ENCODE assay signal across 10 cellular contexts in the genomic region with DNA sequence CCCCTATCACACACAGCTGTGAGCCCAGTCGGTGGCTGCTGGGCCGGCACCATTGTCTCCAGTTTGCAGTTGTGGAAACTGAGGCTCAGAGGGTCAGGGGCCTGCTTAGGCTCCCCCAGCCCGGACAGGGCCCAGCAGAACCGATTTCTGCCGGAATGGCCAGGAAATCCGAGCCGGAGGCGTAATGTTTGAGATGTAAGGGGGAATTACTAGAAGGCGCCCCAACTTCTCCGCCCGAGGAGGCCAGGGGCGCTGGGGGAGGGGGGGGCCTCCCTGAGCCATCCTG. TPM values are rescaled to one million over a fixed set of nuclear protein-coding genes. Genes with fewer than 3 reads are reported as not detected.
DNase-seq lines count a peak whose midpoint lies in the region; TF ChIP-seq lines count a peak whose summit lies in the region.
"Had no signal": no experiment of that assay in that cellular context is flagged by ENCODE, and none has a peak within 500 bp of the region (broad histone marks: within the 10 kb centered on the region; RNA-seq: fewer than 3 reads in every experiment).

No MANE protein-coding gene starts in this region.

- H3K9me3 Mint-ChIP-seq in CD8-positive, alpha-beta memory T cell: no peaks in the 10 kb centered on the region
- H3K9me3 Mint-ChIP-seq in brain: peaks cover 0 to 2% (median 0%) of the 10 kb centered on the region in 5 experiments

- H3K9me2 ChIP-seq in neural cell (ENCODE audit: insufficient read depth, low read length): no peaks in the 10 kb centered on the region

- H3K4me3 Mint-ChIP-seq in CD8-positive, alpha-beta memory T cell: peak overlapping the region; percentile 43 to 82 (median 68)
- H3K4me3 Mint-ChIP-seq in brain: peak overlapping the region; percentile 69 to 82 (median 77)

- no peaks in the 10 kb centered on the region for H3F3A ChIP-seq in neural cell (ENCODE audit: insufficient read depth, low read length, poor library complexity, severe bottlenecking)

- H3K4me1 ChIP-seq in CD8-positive, alpha-beta memory T cell (ENCODE audit: insufficient read depth, low read length): peaks cover 23% of the 10 kb centered on the region
- peaks cover 2% of the 10 kb centered on the region; the same call in 1 of the 2 replicates for H3K4me1 ChIP-seq in HUES64 (ENCODE audit: insufficient read depth, low read length)

- TF ChIP-seq RAD21 in neural cell (conservative IDR thresholded peaks at IDR 0.05): no peak

- no peaks in the 10 kb centered on the region for H4K20me1 ChIP-seq in neural cell (ENCODE audit: insufficient read depth)

- H3K4me3 ChIP-seq in CD8-positive, alpha-beta memory T cell (ENCODE audit: low read length): peak overlapping the region; percentile 34
- H3K4me3 ChIP-seq in HUES64 (ENCODE audit: low read length) (peak overlapping the region; percentile 67), neural cell (ENCODE audit: low read length) (peak overlapping the region; percentile 61)

- H3K27me3 ChIP-seq in CD8-positive, alpha-beta memory T cell (ENCODE audit: insufficient read depth, low read length, poor library complexity, severe bottlenecking): peaks cover 4% of the 10 kb centered on the region
- peaks cover 50% of the 10 kb centered on the region for H3K27me3 ChIP-seq in HUES64 (ENCODE audit: insufficient read depth, low read length)
- H3K27me3 ChIP-seq in neural cell (ENCODE audit: insufficient read depth, low read depth, low read length): peaks cover 49% of the 10 kb centered on the region

- no peak overlapping the region for H3K4me2 ChIP-seq in neural cell (ENCODE audit: low read length)

- TF ChIP-seq CTCF in brain (conservative IDR thresholded peaks at IDR 0.05) (no peak), neural cell (IDR thresholded peaks at IDR 0.05; ENCODE audit: poor library complexity, severe bottlenecking) (no peak)

- H3K27ac Mint-ChIP-seq in CD8-positive, alpha-beta memory T cell: peak overlapping the region in 1 of 8 donors; percentile 72
- no peak overlapping the region for H3K27ac Mint-ChIP-seq in brain

- peaks cover 4 to 36% (median 15%) of the 10 kb centered on the region in 3 donors for H3K4me1 Mint-ChIP-seq in CD8-positive, alpha-beta memory T cell
- peaks cover 18% of the 10 kb centered on the region for H3K4me1 Mint-ChIP-seq in brain

- CTCF ChIA-PET in CD8-positive, alpha-beta memory T cell (lab: Charles Lee): interaction anchor here (0.9 to 9.6 kb wide), 3 partner anchors 53 to 110 kb away, joined by 3 to 107 read pairs (median 3); no protein-coding TSS in a partner anchor

- no peak overlapping the region for H2AFZ ChIP-seq in neural cell (ENCODE audit: low read depth, low read length)

- no peaks in the 10 kb centered on the region for H3K36me3 ChIP-seq in CD8-positive, alpha-beta memory T cell (ENCODE audit: insufficient read depth, low read length)
- no peaks in the 10 kb centered on the region for H3K36me3 ChIP-seq in HUES64 (ENCODE audit: insufficient read depth, low read length)
- H3K36me3 ChIP-seq in neural cell (ENCODE audit: insufficient read depth, low read length): no peaks in the 10 kb centered on the region

- POLR2A ChIA-PET in CD8-positive, alpha-beta memory T cell (lab: Charles Lee): interaction anchor here (3.6 to 4.1 kb wide), 2 partner anchors 25 to 67 kb away, joined by 18 to 22 read pairs; partner anchors contain the start of genes MED16, RNU6-9 and WDR18

- no peak for TF ChIP-seq EP300 in neural cell (conservative IDR thresholded peaks at IDR 0.05; ENCODE audit: poor library complexity, severe bottlenecking)

- H3K27me3 Mint-ChIP-seq in CD8-positive, alpha-beta memory T cell: peaks cover 2 to 9% of the 10 kb centered on the region in 2 donors
- H3K27me3 Mint-ChIP-seq in brain: peaks cover 47% of the 10 kb centered on the region

- DNase-seq in CD8-positive, alpha-beta memory T cell: no peak
- DNase-seq in GDM1 (lab: John Stamatoyannopoulos, UW) (no peak), HPDE6-E6E7 (ENCODE audit: extremely low spot score) (no peak), AG08395 (ENCODE audit: low spot score) (no peak)

- peaks cover 0 to 1% (median 1%) of the 10 kb centered on the region in 3 donors for H3K36me3 Mint-ChIP-seq in CD8-positive, alpha-beta memory T cell
- H3K36me3 Mint-ChIP-seq in brain: no peaks in the 10 kb centered on the region

- 11% methylated on average over 12 of the region's 12 CpGs for WGBS in HUES64

- no peak overlapping the region for H3K27ac ChIP-seq in CD8-positive, alpha-beta memory T cell (ENCODE audit: low read depth, low read length)
- H3K27ac ChIP-seq in HUES64 (ENCODE audit: low read depth, low read length) (no peak overlapping the region), neural cell (ENCODE audit: low read length) (no peak overlapping the region)
- H3K27ac ChIP-seq: HL-60 had no signal

- no peak overlapping the region for H3K9ac ChIP-seq in HUES64 (ENCODE audit: low read depth, low read length)
- H3K9ac ChIP-seq in neural cell (ENCODE audit: low read length): peak overlapping the region; percentile 31

- peaks cover 7% of the 10 kb centered on the region for H3K79me2 ChIP-seq in neural cell (replicated peaks; ENCODE audit: insufficient read depth, low read length)

- H3K9me3 ChIP-seq in CD8-positive, alpha-beta memory T cell (ENCODE audit: low read length): no peaks in the 10 kb centered on the region
- H3K9me3 ChIP-seq in HUES64 (ENCODE audit: insufficient read depth, low read depth, low read length) (no peaks in the 10 kb centered on the region), neural cell (ENCODE audit: low read length) (no peaks in the 10 kb centered on the region)

TF ChIP-seq in neural cell, 6 proteins besides CTCF, POLR2A, EP300 and RAD21:
- TF ChIP-seq POLR2AphosphoS5 (IDR thresholded peaks at IDR 0.05) (no peak), SMC3 (conservative IDR thresholded peaks at IDR 0.05; ENCODE audit: poor library complexity) (no peak), TAF1 (IDR thresholded peaks at IDR 0.05; ENCODE audit: low read depth) (no peak), MXI1 (conservative IDR thresholded peaks at IDR 0.05; ENCODE audit: poor library complexity, severe bottlenecking) (no peak), EZH2 (IDR thresholded peaks at IDR 0.05; ENCODE audit: borderline replicate concordance, insufficient read depth, low read length, poor library complexity, severe bottlenecking) (no peak)
- TF ChIP-seq, protein P1, sequence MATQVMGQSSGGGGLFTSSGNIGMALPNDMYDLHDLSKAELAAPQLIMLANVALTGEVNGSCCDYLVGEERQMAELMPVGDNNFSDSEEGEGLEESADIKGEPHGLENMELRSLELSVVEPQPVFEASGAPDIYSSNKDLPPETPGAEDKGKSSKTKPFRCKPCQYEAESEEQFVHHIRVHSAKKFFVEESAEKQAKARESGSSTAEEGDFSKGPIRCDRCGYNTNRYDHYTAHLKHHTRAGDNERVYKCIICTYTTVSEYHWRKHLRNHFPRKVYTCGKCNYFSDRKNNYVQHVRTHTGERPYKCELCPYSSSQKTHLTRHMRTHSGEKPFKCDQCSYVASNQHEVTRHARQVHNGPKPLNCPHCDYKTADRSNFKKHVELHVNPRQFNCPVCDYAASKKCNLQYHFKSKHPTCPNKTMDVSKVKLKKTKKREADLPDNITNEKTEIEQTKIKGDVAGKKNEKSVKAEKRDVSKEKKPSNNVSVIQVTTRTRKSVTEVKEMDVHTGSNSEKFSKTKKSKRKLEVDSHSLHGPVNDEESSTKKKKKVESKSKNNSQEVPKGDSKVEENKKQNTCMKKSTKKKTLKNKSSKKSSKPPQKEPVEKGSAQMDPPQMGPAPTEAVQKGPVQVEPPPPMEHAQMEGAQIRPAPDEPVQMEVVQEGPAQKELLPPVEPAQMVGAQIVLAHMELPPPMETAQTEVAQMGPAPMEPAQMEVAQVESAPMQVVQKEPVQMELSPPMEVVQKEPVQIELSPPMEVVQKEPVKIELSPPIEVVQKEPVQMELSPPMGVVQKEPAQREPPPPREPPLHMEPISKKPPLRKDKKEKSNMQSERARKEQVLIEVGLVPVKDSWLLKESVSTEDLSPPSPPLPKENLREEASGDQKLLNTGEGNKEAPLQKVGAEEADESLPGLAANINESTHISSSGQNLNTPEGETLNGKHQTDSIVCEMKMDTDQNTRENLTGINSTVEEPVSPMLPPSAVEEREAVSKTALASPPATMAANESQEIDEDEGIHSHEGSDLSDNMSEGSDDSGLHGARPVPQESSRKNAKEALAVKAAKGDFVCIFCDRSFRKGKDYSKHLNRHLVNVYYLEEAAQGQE (IDR thresholded peaks at IDR 0.05; ENCODE audit: borderline replicate concordance): no peak
TF ChIP-seq in neural cell: peak in this region for 0.

RNA-seq across cellular contexts. Expression of gene KISS1R, which starts 1.0 kb away (rescaled TPM):
- 1 to 10 TPM; 1.2 to 2.3 TPM for total RNA-seq in CD8-positive, alpha-beta memory T cell
- 0.49 TPM for polyA plus RNA-seq in CD8-positive, alpha-beta memory T cell
- polyA plus RNA-seq in HUES64 (2013, experiment 1 of 2): 0.75 TPM
- 1.3 TPM for polyA plus RNA-seq in HUES64 (2013, experiment 2 of 2)
- polyA plus RNA-seq in brain (ENCODE audit: insufficient read depth, low read depth, low replicate concordance) (0.73 TPM), neural cell (0.76 and 5.4 TPM in 2 replicates)
- polyA minus RNA-seq in neural cell: 1.2 TPM in 1 of 2 replicates, not detected in the other
- total RNA-seq: myocyte had no signal

RNA-seq across cellular contexts. Expression of gene R3HDM4, which starts 5.1 kb away (rescaled TPM):
- total RNA-seq in CD8-positive, alpha-beta memory T cell: 10 to 100 TPM; 60.7 to 65.2 TPM
- polyA plus RNA-seq in CD8-positive, alpha-beta memory T cell: 197 TPM
- polyA plus RNA-seq in HUES64 (2013, experiment 1 of 2): 44.1 TPM
- 48.1 TPM for polyA plus RNA-seq in HUES64 (2013, experiment 2 of 2)
- polyA plus RNA-seq in brain (ENCODE audit: insufficient read depth, low read depth, low replicate concordance) (96.1 TPM), neural cell (51.2 and 71.8 TPM in 2 replicates)
- 41.9 and 44.6 TPM in 2 replicates for polyA minus RNA-seq in neural cell

RNA-seq across cellular contexts. Expression of gene ARID3A, which starts 7.7 kb away (rescaled TPM):
- total RNA-seq in CD8-positive, alpha-beta memory T cell: 10 to 100 TPM; 12.8 to 15.9 TPM
- polyA plus RNA-seq in CD8-positive, alpha-beta memory T cell: 0.49 TPM
- polyA plus RNA-seq in HUES64 (2013, experiment 1 of 2): 44.2 TPM
- 51.5 TPM for polyA plus RNA-seq in HUES64 (2013, experiment 2 of 2)
- 3.0 TPM for polyA plus RNA-seq in brain (ENCODE audit: insufficient read depth, low read depth, low replicate concordance)
- polyA plus RNA-seq in neural cell: 5.7 and 11.4 TPM in 2 replicates
- 14.7 and 20.5 TPM in 2 replicates for polyA minus RNA-seq in neural cell

RNA-seq across cellular contexts. Expression of gene RNU6-9, which starts 24.8 kb away (rescaled TPM):
- not detected for total RNA-seq in CD8-positive, alpha-beta memory T cell
- polyA plus RNA-seq in CD8-positive, alpha-beta memory T cell: not detected
- polyA plus RNA-seq in HUES64 (2013, experiment 1 of 2): under 0.01 TPM
- under 0.01 TPM for polyA plus RNA-seq in HUES64 (2013, experiment 2 of 2)
- polyA plus RNA-seq in brain (ENCODE audit: insufficient read depth, low read depth, low replicate concordance): not detected
- polyA plus RNA-seq in neural cell: not detected in 2 replicates
- polyA minus RNA-seq in neural cell: not detected in 2 replicates
- total RNA-seq: activated CD8-positive, alpha-beta memory T cell treated with anti-CD3 and anti-CD28 coated beads for 36 hours; myocyte had no signal

RNA-seq across cellular contexts. Expression of gene MED16, which starts 25.1 kb away (rescaled TPM):
- total RNA-seq in CD8-positive, alpha-beta memory T cell: 10 to 100 TPM; 57.4 to 59.4 TPM
- polyA plus RNA-seq in CD8-positive, alpha-beta memory T cell: 109 TPM
- polyA plus RNA-seq in HUES64 (2013, experiment 1 of 2): 53.6 TPM
- 56.6 TPM for polyA plus RNA-seq in HUES64 (2013, experiment 2 of 2)
- polyA plus RNA-seq in brain (ENCODE audit: insufficient read depth, low read depth, low replicate concordance) (95.1 TPM), neural cell (13.3 and 17.0 TPM in 2 replicates)
- 31.1 and 31.2 TPM in 2 replicates for polyA minus RNA-seq in neural cell
